Comparison of ENCODE assay signal across 9 cellular contexts in the genomic region with DNA sequence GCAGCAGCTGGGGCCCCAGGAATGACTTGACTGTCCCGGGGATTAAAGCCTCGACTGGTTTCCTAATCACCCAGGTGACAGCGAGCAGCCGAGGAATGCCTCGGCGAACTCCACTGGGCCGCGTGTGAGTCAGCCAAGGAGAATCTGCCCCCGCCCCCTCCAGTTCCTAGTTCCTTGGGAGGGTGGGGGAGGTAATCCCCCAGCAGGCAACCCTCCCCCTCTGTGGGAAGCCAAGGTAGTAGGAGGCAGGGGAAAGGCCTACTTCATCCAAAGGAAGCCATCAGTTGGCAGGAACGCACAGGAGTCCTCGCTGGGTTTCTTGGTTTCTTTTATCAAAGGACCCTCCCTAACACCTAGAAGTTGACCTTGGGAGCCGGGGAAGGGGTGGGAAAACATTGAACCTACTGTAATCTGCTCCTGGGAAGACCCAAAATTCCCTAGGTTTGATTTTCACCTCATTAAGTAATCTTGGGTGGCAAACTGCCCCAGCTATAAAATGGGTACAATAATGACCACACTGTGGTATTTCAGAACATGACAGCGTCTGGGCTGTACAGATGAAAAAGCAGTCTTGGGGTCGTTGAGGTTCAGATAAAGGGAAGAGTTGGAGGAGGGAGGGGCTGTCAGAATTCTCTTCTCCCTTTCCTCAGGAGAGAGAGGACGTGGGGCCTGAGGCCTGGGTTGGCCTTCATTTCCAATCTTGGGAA. TPM values are rescaled to one million over a fixed set of nuclear protein-coding genes. Genes with fewer than 3 reads are reported as not detected.
DNase-seq lines count a peak whose midpoint lies in the region; ATAC-seq, FAIRE-seq and TF ChIP-seq lines count a peak whose summit lies in the region.
"Had no signal": no experiment of that assay in that cellular context is flagged by ENCODE, and none has a peak within 500 bp of the region (broad histone marks: within the 10 kb centered on the region; RNA-seq: fewer than 3 reads in every experiment).

No MANE protein-coding gene starts in this region.

- peaks cover 26% of the 10 kb centered on the region for H3K4me1 ChIP-seq in RWPE2 (ENCODE audit: insufficient read depth, poor library complexity, severe bottlenecking)
- peaks cover 4 to 14% (median 11%) of the 10 kb centered on the region in 3 donors for H3K4me1 ChIP-seq in pancreas

- ATAC-seq in RWPE2 (ENCODE audit: low read depth) (peak; percentile 40), pancreas (peak in 1 of 4 donors; percentile 8), left lobe of liver (no peak)

- DNase-seq in EL, result peak; percentile 95
- DNase-seq in RWPE2 (ENCODE audit: low spot score), result peak; percentile 97
- DNase-seq in fibroblast of gingiva (ENCODE audit: low read depth), result peak; percentile 49
- peak in 1 of 6 donors; percentile 54 for DNase-seq in pancreas
- DNase-seq in NCI-H2029 (lab: John Stamatoyannopoulos, UW), result no peak
- DNase-seq in activated CD8-positive, alpha-beta memory T cell treated with anti-CD3 and anti-CD28 coated beads for 24 hours, result no peak
- DNase-seq in activated CD4-positive, alpha-beta memory T cell treated with anti-CD3 and anti-CD28 coated beads for 36 hours, result no peak
- no peak for DNase-seq in left lobe of liver (ENCODE audit: low spot score)
- DNase-seq: NCI-H2081 treated with DMSO at 0.1 percent for 48 hours had no signal

- WGBS in pancreas, 2 donors, result 53 to 56% methylated on average over 15 of the region's 15 CpGs

- no peaks in the 10 kb centered on the region for H3K9me3 Mint-ChIP-seq in activated CD4-positive, alpha-beta memory T cell treated with anti-CD3 and anti-CD28 coated beads for 36 hours

- CTCF ChIA-PET in activated CD4-positive, alpha-beta memory T cell treated with anti-CD3 and anti-CD28 coated beads for 36 hours (lab: Charles Lee), result no interaction called here

- no peaks in the 10 kb centered on the region for H3K27me3 ChIP-seq in RWPE2 (ENCODE audit: insufficient read depth, poor library complexity, severe bottlenecking)
- H3K27me3 ChIP-seq in pancreas, result no peaks in the 10 kb centered on the region

- no peaks in the 10 kb centered on the region for H3K36me3 Mint-ChIP-seq in activated CD4-positive, alpha-beta memory T cell treated with anti-CD3 and anti-CD28 coated beads for 36 hours

- no peak overlapping the region for H3K4me3 Mint-ChIP-seq in activated CD4-positive, alpha-beta memory T cell treated with anti-CD3 and anti-CD28 coated beads for 36 hours

- H3K27ac ChIP-seq in RWPE2 (ENCODE audit: poor library complexity, severe bottlenecking) (peak overlapping the region; percentile 98), pancreas (peak overlapping the region; percentile 9 to 77 (median 32))

- H3K36me3 ChIP-seq in RWPE2 (ENCODE audit: low read depth) (peaks cover 12% of the 10 kb centered on the region), pancreas (no peaks in the 10 kb centered on the region)

- H3K9me3 ChIP-seq in RWPE2 (ENCODE audit: severe bottlenecking), result no peaks in the 10 kb centered on the region
- H3K9me3 ChIP-seq in pancreas, result no peaks in the 10 kb centered on the region

- intact Hi-C loops in pancreas (cut with DNase I), result no loop called here
- intact Hi-C loops in activated CD4-positive, alpha-beta memory T cell treated with anti-CD3 and anti-CD28 coated beads for 36 hours (cut with micrococcal nuclease), result no loop called here

- peak overlapping the region; percentile 93 for H3K4me3 ChIP-seq in RWPE2 (ENCODE audit: severe bottlenecking)
- H3K4me3 ChIP-seq in pancreas, result no peak overlapping the region

- H3K27me3 Mint-ChIP-seq in activated CD4-positive, alpha-beta memory T cell treated with anti-CD3 and anti-CD28 coated beads for 36 hours, result peaks cover 23% of the 10 kb centered on the region

- no peak overlapping the region for H3K27ac Mint-ChIP-seq in activated CD4-positive, alpha-beta memory T cell treated with anti-CD3 and anti-CD28 coated beads for 36 hours

- TF ChIP-seq CTCF in RWPE2 (IDR thresholded peaks at IDR 0.05; ENCODE audit: poor library complexity, severe bottlenecking) (no peak), pancreas (IDR thresholded peaks at IDR 0.05) (no peak)

- POLR2A ChIA-PET in activated CD4-positive, alpha-beta memory T cell treated with anti-CD3 and anti-CD28 coated beads for 36 hours (lab: Charles Lee), result no interaction called here

- no peak for FAIRE-seq in pancreas (lab: Jason Lieb, UNC)

- H3K4me1 Mint-ChIP-seq in activated CD4-positive, alpha-beta memory T cell treated with anti-CD3 and anti-CD28 coated beads for 36 hours (ENCODE audit: low read depth), result peaks cover 11% of the 10 kb centered on the region

RNA-seq across cellular contexts. Expression of a gene that starts 1.4 kb away (rescaled TPM):
- total RNA-seq in pancreas (1 to 10 TPM in 1 of 6 donors, under 1 TPM in 5; 0.08 to 2.0 (median 0.61) TPM), left lobe of liver (0.13 TPM)
- 1 to 10 TPM; 1.3 to 3.3 TPM for polyA plus RNA-seq in pancreas
- total RNA-seq in activated CD4-positive, alpha-beta memory T cell treated with anti-CD3 and anti-CD28 coated beads for 36 hours, result not detected

RNA-seq across cellular contexts. Expression of a gene that starts 17.7 kb away (rescaled TPM):
- total RNA-seq in pancreas, result 10 to 100 TPM; 10.4 to 36.8 (median 18.4) TPM
- 10 to 100 TPM; 42.1 to 48.2 TPM for polyA plus RNA-seq in pancreas
- total RNA-seq in activated CD4-positive, alpha-beta memory T cell treated with anti-CD3 and anti-CD28 coated beads for 36 hours, result under 1 TPM; 0.19 to 0.53 TPM
- 2.8 TPM for total RNA-seq in left lobe of liver

RNA-seq across cellular contexts. Expression of a gene that starts 50.9 kb away (rescaled TPM):
- total RNA-seq in pancreas, result 10 to 100 TPM in 2 of 6 donors, 1 to 10 TPM in 4; 7.2 to 11.7 (median 8.9) TPM
- 10 to 100 TPM in 1 of 2 donors, 1 to 10 TPM in 1; 8.8 to 13.7 TPM for polyA plus RNA-seq in pancreas
- total RNA-seq in activated CD4-positive, alpha-beta memory T cell treated with anti-CD3 and anti-CD28 coated beads for 36 hours, result not detected
- 2.9 TPM for total RNA-seq in left lobe of liver

Comparison
In these comparisons a context has a peak if more than half of its experiments do, and no peak if none do; other contexts are left out.
1. DNase-seq: peak in EL (single experiment), RWPE2 (single experiment) and fibroblast of gingiva (single experiment); none in NCI-H2029 (single experiment), activated CD8-positive, alpha-beta memory T cell treated with anti-CD3 and anti-CD28 coated beads for 24 hours (single experiment), activated CD4-positive, alpha-beta memory T cell treated with anti-CD3 and anti-CD28 coated beads for 36 hours (single experiment) and left lobe of liver (single experiment).